In the genomic region with DNA sequence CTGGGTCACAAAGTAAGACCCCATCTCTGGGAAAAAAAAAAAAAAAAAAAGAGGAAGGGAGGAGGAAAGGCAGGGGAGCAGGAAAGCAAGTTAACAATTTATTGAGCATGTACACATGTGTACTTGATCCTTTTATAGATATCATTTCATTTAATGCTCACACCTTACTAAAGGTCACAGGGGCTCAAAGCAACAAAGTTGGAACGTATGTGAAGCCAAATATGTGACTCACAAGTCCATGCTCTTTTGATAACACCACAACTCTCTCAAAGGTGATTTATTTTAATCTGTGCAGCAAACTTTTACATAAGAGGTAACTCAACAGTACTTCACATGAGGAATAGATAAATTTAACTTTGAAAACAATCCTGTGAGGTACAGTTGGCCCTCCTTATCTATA, we compare ENCODE assay signal across 25 cellular contexts.
"Had no signal": no experiment of that assay in that cellular context is flagged by ENCODE, and none has a peak within 500 bp of the region (broad histone marks: within the 10 kb centered on the region; RNA-seq: fewer than 3 reads in every experiment).

No MANE protein-coding gene starts in this region.

- H3K4me1 Mint-ChIP-seq: immature natural killer cell, neural progenitor cell had no signal

- H3K9me3 ChIP-seq: body of pancreas, left lung, thyroid gland, upper lobe of right lung had no signal

- H3K27ac Mint-ChIP-seq: activated naive CD4-positive, alpha-beta T cell treated with anti-CD3 and anti-CD28 coated beads for 36 hours; activated T-cell treated with anti-CD3 and anti-CD28 coated beads, Interleukin-2, amount 50 U/mL, for 72 hours; immature natural killer cell; neural progenitor cell had no signal

- H3K4me3 Mint-ChIP-seq: activated naive CD4-positive, alpha-beta T cell treated with anti-CD3 and anti-CD28 coated beads for 36 hours; activated T-cell treated with anti-CD3 and anti-CD28 coated beads, Interleukin-2, amount 50 U/mL, for 72 hours; immature natural killer cell; naive thymus-derived CD8-positive, alpha-beta T cell; neural progenitor cell had no signal

- H3K4me1 ChIP-seq: body of pancreas, neural progenitor cell, sigmoid colon, thyroid gland, upper lobe of right lung had no signal

- H3K27me3 Mint-ChIP-seq: naive thymus-derived CD8-positive, alpha-beta T cell had no signal

- H3K36me3 ChIP-seq: cardiac muscle cell, left lung, neural progenitor cell, sigmoid colon, thyroid gland, upper lobe of right lung, WERI-Rb-1 had no signal

- H3K27me3 ChIP-seq: body of pancreas, cardiac muscle cell, left lung, neural progenitor cell, sigmoid colon, thyroid gland, upper lobe of right lung had no signal

- ATAC-seq: body of pancreas; left lung; naive thymus-derived CD8-positive, alpha-beta T cell had no signal

- H2AFZ ChIP-seq: neural progenitor cell had no signal

- H3K9ac ChIP-seq: neural progenitor cell had no signal

- H3K27ac ChIP-seq: body of pancreas, cardiac muscle cell, left lung, neural progenitor cell, sigmoid colon, thyroid gland, upper lobe of right lung, WERI-Rb-1 had no signal

- H3K36me3 Mint-ChIP-seq: immature natural killer cell, neural progenitor cell had no signal

- H3K4me3 ChIP-seq: body of pancreas, cardiac muscle cell, left lung, lung, neural progenitor cell, sigmoid colon, thyroid gland, upper lobe of right lung had no signal

- H3K4me2 ChIP-seq: neural progenitor cell had no signal

- DNase-seq: activated CD4-positive, alpha-beta T cell treated with anti-CD3 and anti-CD28 coated beads for 1 hour; activated CD4-positive, alpha-beta T cell treated with anti-CD3 and anti-CD28 coated beads, Interleukin-2, amount 50 U/mL, for 4 hours; activated effector memory CD4-positive, alpha-beta T cell treated with Interleukin-2 at 50 U/mL for 16 hours; activated naive CD4-positive, alpha-beta T cell treated with anti-CD3 and anti-CD28 coated beads for 36 hours; activated T-cell treated with anti-CD3 and anti-CD28 coated beads, Interleukin-2, amount 50 U/mL, for 72 hours; body of pancreas; effector CD4-positive, alpha-beta T cell; foreskin melanocyte; immature natural killer cell; left lung; naive thymus-derived CD8-positive, alpha-beta T cell; retina; sigmoid colon; stimulated activated CD4-positive, alpha-beta T cell treated with anti-CD3 and anti-CD28 coated beads, Interleukin-2, amount 100 ng/mL, for 48 hours; stimulated activated CD8-positive, alpha-beta memory T cell treated with anti-CD3 and anti-CD28 coated beads, Interleukin-4, amount 100 ng/mL, for 48 hours; stimulated activated naive CD4-positive, alpha-beta T cell treated with Interleukin-2 at 50 U/mL for 16 hours; substantia nigra; SW 1271; T-helper 2 cell; thyroid gland; upper lobe of right lung; WERI-Rb-1 had no signal
